ENCODE assay signal across 14 cellular contexts in the genomic region with DNA sequence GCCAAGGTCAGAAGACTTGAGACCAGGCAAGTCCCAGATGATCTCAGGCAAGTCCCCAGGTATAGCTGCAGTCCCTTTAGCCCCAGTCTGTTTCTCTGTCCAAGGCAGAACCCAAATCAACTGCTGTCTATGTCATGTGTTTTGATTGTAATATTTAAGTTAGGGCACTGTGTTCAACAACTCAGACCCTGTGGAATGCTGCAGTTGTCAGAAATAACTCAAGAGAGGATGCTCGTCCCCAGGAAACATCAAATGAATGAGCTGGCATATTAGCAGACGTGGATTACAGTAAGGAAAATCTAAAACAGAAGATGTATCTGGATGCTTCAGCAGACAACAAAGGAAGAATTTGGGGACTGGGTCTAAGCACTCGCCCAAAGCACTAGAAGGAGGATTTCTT.
DNase-seq lines count a peak whose midpoint lies in the region; TF ChIP-seq lines count a peak whose summit lies in the region.
"Had no signal": no experiment of that assay in that cellular context is flagged by ENCODE, and none has a peak within 500 bp of the region (broad histone marks: within the 10 kb centered on the region; RNA-seq: fewer than 3 reads in every experiment).

No MANE protein-coding gene starts in this region.

- no peak for TF ChIP-seq CTCF in osteocyte (IDR thresholded peaks at IDR 0.05)
- TF ChIP-seq CTCF in testis (IDR thresholded peaks at IDR 0.05): no peak

- no peak overlapping the region for H3K4me3 ChIP-seq in SJSA1
- no peak overlapping the region for H3K4me3 ChIP-seq in testis
- H3K4me3 ChIP-seq: right atrium auricular region had no signal

- H3K4me1 ChIP-seq in SJSA1 (replicated peaks) (peaks cover 26% of the 10 kb centered on the region), testis (no peaks in the 10 kb centered on the region)

- H3K36me3 ChIP-seq in SJSA1 (no peaks in the 10 kb centered on the region), testis (ENCODE audit: low read depth, missing control alignments) (no peaks in the 10 kb centered on the region)
- H3K36me3 ChIP-seq: right atrium auricular region had no signal

- H3K4me3 Mint-ChIP-seq in osteocyte (ENCODE audit: unreplicated experiment): no peak overlapping the region
- H3K4me3 Mint-ChIP-seq: activated CD8-positive, alpha-beta T cell treated with anti-CD3 and anti-CD28 coated beads for 36 hours had no signal

- intact Hi-C loops in testis (cut with DNase I; ENCODE audit: low total_unique reads): no loop called here

- DNase-seq in EL (peak; percentile 78), SJSA1 (ENCODE audit: low read depth in 1 of 2, low spot score in 2 of 2) (peak in 1 of 2 experiments; percentile 59), fibroblast of peridontal ligament (ENCODE audit: extremely low read depth) (peak; percentile 90), osteocyte (ENCODE audit: extremely low spot score, unreplicated experiment) (no peak), LoVo (ENCODE audit: low spot score) (no peak), D341Med (ENCODE audit: low spot score) (no peak), testis (no peak), kidney glomerular epithelial cell (lab: John Stamatoyannopoulos, UW) (no peak)
- DNase-seq: activated CD8-positive, alpha-beta T cell treated with anti-CD3 and anti-CD28 coated beads for 36 hours; central memory CD4-positive, alpha-beta T cell; NCI-H187; NCI-H526 treated with DMSO at 0.1 percent for 48 hours had no signal

- no peaks in the 10 kb centered on the region for H3K9me3 Mint-ChIP-seq in osteocyte (ENCODE audit: unreplicated experiment)
- H3K9me3 Mint-ChIP-seq: activated CD8-positive, alpha-beta T cell treated with anti-CD3 and anti-CD28 coated beads for 36 hours had no signal

- H3K27ac ChIP-seq in SJSA1 (peak overlapping the region; percentile 83), testis (no peak overlapping the region)
- H3K27ac ChIP-seq: KMS-11 had no signal

- H3K36me3 Mint-ChIP-seq in osteocyte (ENCODE audit: unreplicated experiment): no peaks in the 10 kb centered on the region

- H3K27me3 ChIP-seq in SJSA1 (replicated peaks) (no peaks in the 10 kb centered on the region), testis (no peaks in the 10 kb centered on the region)
- H3K27me3 ChIP-seq: right atrium auricular region had no signal

- no peak for TF ChIP-seq POLR2A in testis (IDR thresholded peaks at IDR 0.05)

- H3K27ac Mint-ChIP-seq in osteocyte (ENCODE audit: unreplicated experiment): peak overlapping the region; percentile 87
- H3K27ac Mint-ChIP-seq: activated CD8-positive, alpha-beta T cell treated with anti-CD3 and anti-CD28 coated beads for 36 hours had no signal

- no peaks in the 10 kb centered on the region for H3K27me3 Mint-ChIP-seq in osteocyte (ENCODE audit: unreplicated experiment)

- H3K4me1 Mint-ChIP-seq in osteocyte (ENCODE audit: unreplicated experiment): peaks cover 20% of the 10 kb centered on the region

- H3K9me3 ChIP-seq in SJSA1 (replicated peaks): no peaks in the 10 kb centered on the region
- no peaks in the 10 kb centered on the region for H3K9me3 ChIP-seq in testis
- H3K9me3 ChIP-seq: right atrium auricular region had no signal

- 80 to 81% methylated on average over 3 of the region's 3 CpGs for WGBS in testis, 2 donors

Comparison
In these comparisons a context has a peak if more than half of its experiments do, and no peak if none do; other contexts are left out.
1. DNase-seq: peak in EL (single experiment) and fibroblast of peridontal ligament (single experiment); none in osteocyte (single experiment), LoVo (single experiment), D341Med (single experiment), testis (single experiment) and kidney glomerular epithelial cell (single experiment).